In genomic region chr5:157860898-157861894, GRCh38 we compare ENCODE assay signal across 8 cellular contexts. TPM values are rescaled to one million over a fixed set of nuclear protein-coding genes. Genes with fewer than 3 reads are reported as not detected.
DNase-seq lines count a peak whose midpoint lies in the region; ATAC-seq and TF ChIP-seq lines count a peak whose summit lies in the region.

No MANE protein-coding gene starts in this region.

- intact Hi-C loops in Calu3 (cut with micrococcal nuclease; ENCODE audit: unreplicated experiment) = no loop called here
- intact Hi-C loops in activated T-helper 2 cell treated with anti-CD3 and anti-CD28 coated beads, Interferon-gamma antibody, Interleukin-2, Interleukin-4, amounts not matched to agents 10 μg/mL and 5 μg/mL and 100 μg/mL, durations not matched to agents 14 hours and 24 hours and 36 hours (cut with micrococcal nuclease) = loop anchor here (1.0 kb wide), 1 partner anchor 10 kb away; no protein-coding TSS in a partner anchor

- peaks cover 2% of the 10 kb centered on the region for H3K9me3 Mint-ChIP-seq in Calu3 (ENCODE audit: low read depth, unreplicated experiment)
- H3K9me3 Mint-ChIP-seq in activated T-helper 2 cell treated with anti-CD3 and anti-CD28 coated beads, Interferon-gamma antibody, Interleukin-2, Interleukin-4, amounts not matched to agents 10 μg/mL and 5 μg/mL and 100 μg/mL, durations not matched to agents 14 hours and 24 hours and 36 hours = no peaks in the 10 kb centered on the region

- H3K27me3 Mint-ChIP-seq in Calu3 (ENCODE audit: unreplicated experiment) = no peaks in the 10 kb centered on the region
- no peaks in the 10 kb centered on the region for H3K27me3 Mint-ChIP-seq in activated T-helper 2 cell treated with anti-CD3 and anti-CD28 coated beads, Interferon-gamma antibody, Interleukin-2, Interleukin-4, amounts not matched to agents 10 μg/mL and 5 μg/mL and 100 μg/mL, durations not matched to agents 14 hours and 24 hours and 36 hours (ENCODE audit: low read depth)

- CTCF ChIA-PET in Calu3 (lab: Charles Lee) = interaction anchor here (0.6 to 1.1 kb wide), 6 partner anchors 9 to 88 kb away, joined by 3 to 6 read pairs (median 4); no protein-coding TSS in a partner anchor

- BruUV-seq in Calu3 (replicated peaks; lab: Mats Ljungman, UMichigan) = no TSS peak

- DNase-seq in Calu3 (no peak), HK-2 (ENCODE audit: unreplicated experiment) (no peak), NCI-H1105 treated with DMSO at 0.1 percent for 48 hours (lab: John Stamatoyannopoulos, UW) (no peak), MV-4-11 (lab: John Stamatoyannopoulos, UW) (no peak), DMS153 treated with DMSO at 0.1 percent for 48 hours (lab: John Stamatoyannopoulos, UW; ENCODE audit: unreplicated experiment) (no peak)
- DNase-seq in activated T-helper 2 cell treated with anti-CD3 and anti-CD28 coated beads, Interferon-gamma antibody, Interleukin-2, Interleukin-4, amounts not matched to agents 10 μg/mL and 5 μg/mL and 100 μg/mL, durations not matched to agents 14 hours and 24 hours and 36 hours (ENCODE audit: low spot score) = no peak

- H3K4me1 Mint-ChIP-seq in Calu3 (ENCODE audit: low read depth, unreplicated experiment) = peaks cover 24% of the 10 kb centered on the region
- peaks cover 45% of the 10 kb centered on the region for H3K4me1 Mint-ChIP-seq in activated T-helper 2 cell treated with anti-CD3 and anti-CD28 coated beads, Interferon-gamma antibody, Interleukin-2, Interleukin-4, amounts not matched to agents 10 μg/mL and 5 μg/mL and 100 μg/mL, durations not matched to agents 14 hours and 24 hours and 36 hours (ENCODE audit: low read depth)

- no peak overlapping the region for H3K27ac Mint-ChIP-seq in Calu3 (ENCODE audit: unreplicated experiment)
- peak overlapping the region; percentile 85 for H3K27ac Mint-ChIP-seq in activated T-helper 2 cell treated with anti-CD3 and anti-CD28 coated beads, Interferon-gamma antibody, Interleukin-2, Interleukin-4, amounts not matched to agents 10 μg/mL and 5 μg/mL and 100 μg/mL, durations not matched to agents 14 hours and 24 hours and 36 hours

- no peak overlapping the region for H3K4me3 Mint-ChIP-seq in Calu3 (ENCODE audit: low read depth, unreplicated experiment)
- peak overlapping the region; percentile 62 for H3K4me3 Mint-ChIP-seq in activated T-helper 2 cell treated with anti-CD3 and anti-CD28 coated beads, Interferon-gamma antibody, Interleukin-2, Interleukin-4, amounts not matched to agents 10 μg/mL and 5 μg/mL and 100 μg/mL, durations not matched to agents 14 hours and 24 hours and 36 hours (ENCODE audit: low read depth)

- ATAC-seq in GM19351 (IDR thresholded peaks at IDR 0.05; ENCODE audit: unreplicated experiment) = peak; percentile 66
- peak; percentile 64 for ATAC-seq in HG03097 (IDR thresholded peaks at IDR 0.05; ENCODE audit: low FRiP score, unreplicated experiment)

- H3K36me3 Mint-ChIP-seq in Calu3 (ENCODE audit: insufficient read depth, unreplicated experiment) = peaks cover 31% of the 10 kb centered on the region
- peaks cover 9% of the 10 kb centered on the region for H3K36me3 Mint-ChIP-seq in activated T-helper 2 cell treated with anti-CD3 and anti-CD28 coated beads, Interferon-gamma antibody, Interleukin-2, Interleukin-4, amounts not matched to agents 10 μg/mL and 5 μg/mL and 100 μg/mL, durations not matched to agents 14 hours and 24 hours and 36 hours (ENCODE audit: low read depth)

- peak; percentile 1 for TF ChIP-seq CTCF in Calu3 (IDR thresholded peaks at IDR 0.05; ENCODE audit: unreplicated experiment)

RNA-seq across cellular contexts. Expression of gene CLINT1, which starts 2.3 kb away (rescaled TPM):
- total RNA-seq in Calu3 (2022) = 214 and 233 TPM in 2 replicates
- 95.2 and 100 TPM in 2 replicates for total RNA-seq in activated T-helper 2 cell treated with anti-CD3 and anti-CD28 coated beads, Interferon-gamma antibody, Interleukin-2, Interleukin-4, amounts not matched to agents 10 μg/mL and 5 μg/mL and 100 μg/mL, durations not matched to agents 14 hours and 24 hours and 36 hours
